ENCODE assay signal across 25 cellular contexts in the genomic region with DNA sequence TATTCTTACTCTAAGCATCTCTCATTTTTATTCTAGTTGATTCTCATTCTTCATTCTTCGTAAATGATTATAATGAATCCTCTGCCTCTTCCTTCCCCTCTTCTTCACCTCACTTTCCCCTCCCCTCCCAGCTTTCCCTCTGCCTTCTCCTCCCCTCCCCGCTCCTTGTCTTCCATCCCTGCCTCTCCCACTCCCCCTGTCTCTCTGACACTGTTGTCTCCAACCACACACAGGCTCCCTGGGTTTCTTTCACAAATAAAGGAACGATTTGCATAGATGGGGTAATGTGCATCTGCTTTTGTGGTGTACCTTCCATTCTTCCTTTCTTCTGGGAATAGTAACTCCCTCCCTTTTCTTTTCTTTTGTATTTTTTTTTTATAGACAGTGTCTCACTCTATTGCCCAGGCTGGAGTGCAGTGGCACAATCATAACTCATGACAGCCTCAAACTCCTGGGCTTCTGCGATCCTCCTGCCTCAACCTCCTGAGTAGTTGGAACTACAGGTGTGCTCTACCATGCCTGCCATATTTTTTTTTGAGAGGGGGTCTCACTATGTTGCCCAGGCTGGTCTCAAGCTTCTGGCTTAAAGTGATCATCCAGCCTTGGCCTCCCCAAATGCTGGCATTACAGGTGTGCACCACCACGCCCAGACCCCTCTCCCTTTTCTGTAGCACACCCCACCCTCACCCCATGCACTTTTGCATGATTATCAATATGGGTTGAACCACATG.
"Had no signal": no experiment of that assay in that cellular context is flagged by ENCODE, and none has a peak within 500 bp of the region (broad histone marks: within the 10 kb centered on the region; RNA-seq: fewer than 3 reads in every experiment).

No MANE protein-coding gene starts in this region.

- H3K4me3 ChIP-seq: ascending aorta, body of pancreas, SJSA1 had no signal

- H3K27ac Mint-ChIP-seq: activated CD8-positive, alpha-beta memory T cell treated with anti-CD3 and anti-CD28 coated beads, Interleukin-2, amount 10 ng/mL, durations not matched to agents 7 days and 5 days; activated naive CD4-positive, alpha-beta T cell treated with anti-CD3 and anti-CD28 coated beads, Interleukin-2, amount 50 U/mL, for 72 hours; activated naive CD8-positive, alpha-beta T cell treated with anti-CD3 and anti-CD28 coated beads, Interleukin-2, amount 50 U/mL, for 24 hours; T-helper 1 cell treated with Interleukin-12 subunit alpha and Interleukin-12 subunit beta and Interleukin-4 antibody, amounts not matched to agents 30 μg/mL and 1 μg/mL, for 36 hours had no signal

- H3K27me3 Mint-ChIP-seq: activated CD8-positive, alpha-beta memory T cell treated with anti-CD3 and anti-CD28 coated beads, Interleukin-2, amount 10 ng/mL, durations not matched to agents 7 days and 5 days; activated naive CD8-positive, alpha-beta T cell treated with anti-CD3 and anti-CD28 coated beads, Interleukin-2, amount 50 U/mL, for 24 hours; central memory CD8-positive, alpha-beta T cell had no signal

- H3K27me3 ChIP-seq: ascending aorta, body of pancreas, SJSA1 had no signal

- DNase-seq: activated CD4-positive, alpha-beta T cell treated with anti-CD3 and anti-CD28 coated beads for 48 hours; activated CD4-positive, alpha-beta T cell treated with anti-CD3 and anti-CD28 coated beads, Interleukin-2, amount 50 U/mL, for 4 hours; activated CD4-positive, CD25-positive, alpha-beta regulatory T cell treated with anti-CD3 and anti-CD28 coated beads, Interleukin-2, amount 50 U/mL, for 72 hours; activated CD8-positive, alpha-beta memory T cell treated with anti-CD3 and anti-CD28 coated beads, Interleukin-2, amount 10 ng/mL, durations not matched to agents 7 days and 5 days; activated effector memory CD4-positive, alpha-beta T cell treated with anti-CD3 and anti-CD28 coated beads, Interleukin-2, amount 50 U/mL, for 16 hours; activated naive CD4-positive, alpha-beta T cell treated with Interleukin-2 at 50 U/mL for 16 hours; activated naive CD8-positive, alpha-beta T cell treated with anti-CD3 and anti-CD28 coated beads, Interleukin-2, amount 50 U/mL, for 24 hours; activated T-cell treated with anti-CD3 and anti-CD28 coated beads, Interleukin-2, amount 50 U/mL, for 4 hours; amniotic stem cell; body of pancreas; Karpas-422; MM.1S; NCI-H1105 treated with DMSO at 0.1 percent for 48 hours; NCI-H1436 treated with DMSO at 0.1 percent for 48 hours; NCI-H187; NCI-H2081; NCI-H524; PC-3; SHP77 had no signal

- H3K27ac ChIP-seq: ascending aorta, body of pancreas, SJSA1 had no signal

- H3K36me3 Mint-ChIP-seq: activated CD8-positive, alpha-beta memory T cell treated with anti-CD3 and anti-CD28 coated beads, Interleukin-2, amount 10 ng/mL, durations not matched to agents 7 days and 5 days; activated naive CD4-positive, alpha-beta T cell treated with anti-CD3 and anti-CD28 coated beads, Interleukin-2, amount 50 U/mL, for 72 hours had no signal

- H3K4me1 Mint-ChIP-seq: activated CD8-positive, alpha-beta memory T cell treated with anti-CD3 and anti-CD28 coated beads, Interleukin-2, amount 10 ng/mL, durations not matched to agents 7 days and 5 days; activated naive CD8-positive, alpha-beta T cell treated with anti-CD3 and anti-CD28 coated beads, Interleukin-2, amount 50 U/mL, for 24 hours; central memory CD8-positive, alpha-beta T cell had no signal

- H3K9me3 ChIP-seq: ascending aorta, body of pancreas, SJSA1 had no signal

- H3K36me3 ChIP-seq: ascending aorta, SJSA1 had no signal

- H3K9me3 Mint-ChIP-seq: activated naive CD4-positive, alpha-beta T cell treated with anti-CD3 and anti-CD28 coated beads, Interleukin-2, amount 50 U/mL, for 72 hours; central memory CD8-positive, alpha-beta T cell had no signal

- H3K4me1 ChIP-seq: ascending aorta, body of pancreas, SJSA1 had no signal

- ATAC-seq: activated CD8-positive, alpha-beta memory T cell treated with anti-CD3 and anti-CD28 coated beads, Interleukin-2, amount 10 ng/mL, durations not matched to agents 7 days and 5 days; activated naive CD4-positive, alpha-beta T cell treated with anti-CD3 and anti-CD28 coated beads, Interleukin-2, amount 50 U/mL, for 72 hours; activated naive CD8-positive, alpha-beta T cell treated with anti-CD3 and anti-CD28 coated beads, Interleukin-2, amount 50 U/mL, for 24 hours; activated T-cell treated with anti-CD3 and anti-CD28 coated beads, Interleukin-2, amount 50 U/mL, for 4 hours; body of pancreas; PC-3; SK-N-SH treated with all-trans-retinoic acid at 6 μM for 48 hours had no signal

- H3K4me3 Mint-ChIP-seq: activated CD8-positive, alpha-beta memory T cell treated with anti-CD3 and anti-CD28 coated beads, Interleukin-2, amount 10 ng/mL, durations not matched to agents 7 days and 5 days; activated naive CD8-positive, alpha-beta T cell treated with anti-CD3 and anti-CD28 coated beads, Interleukin-2, amount 50 U/mL, for 24 hours; activated T-cell treated with anti-CD3 and anti-CD28 coated beads, Interleukin-2, amount 50 U/mL, for 4 hours; central memory CD8-positive, alpha-beta T cell; T-helper 1 cell treated with Interleukin-12 subunit alpha and Interleukin-12 subunit beta and Interleukin-4 antibody, amounts not matched to agents 30 μg/mL and 1 μg/mL, for 36 hours had no signal
